22 cellular contexts compared by ENCODE assay signal in genomic region chr4:161303551-161303950, GRCh38.
DNase-seq lines count a peak whose midpoint lies in the region; ATAC-seq and TF ChIP-seq lines count a peak whose summit lies in the region.
"Had no signal": no experiment of that assay in that cellular context is flagged by ENCODE, and none has a peak within 500 bp of the region (broad histone marks: within the 10 kb centered on the region; RNA-seq: fewer than 3 reads in every experiment).

No MANE protein-coding gene starts in this region.

- peaks cover 15% of the 10 kb centered on the region for H3K4me1 ChIP-seq in OCI-LY3 (ENCODE audit: low read length)
- H3K4me1 ChIP-seq: BE2C, BLaER1 had no signal

- H3K79me2 ChIP-seq in OCI-LY3 (ENCODE audit: low read length) = no peaks in the 10 kb centered on the region

- TF ChIP-seq CTCF in OCI-LY3 (IDR thresholded peaks at IDR 0.05; ENCODE audit: low read depth, low read length) = no peak

- H3K4me3 Mint-ChIP-seq in activated CD4-positive, alpha-beta T cell treated with anti-CD3 and anti-CD28 coated beads, Interleukin-2, amount 10 ng/mL, durations not matched to agents 7 days and 5 days = no peak overlapping the region
- H3K4me3 Mint-ChIP-seq: CD14-positive monocyte; CD4-positive, alpha-beta memory T cell; CD4-positive, CD25-positive, alpha-beta regulatory T cell; CD8-positive, alpha-beta memory T cell had no signal

- no peaks in the 10 kb centered on the region for H3K36me3 Mint-ChIP-seq in activated CD4-positive, alpha-beta T cell treated with anti-CD3 and anti-CD28 coated beads, Interleukin-2, amount 10 ng/mL, durations not matched to agents 7 days and 5 days (ENCODE audit: low read depth)
- H3K36me3 Mint-ChIP-seq: CD14-positive monocyte; CD4-positive, alpha-beta memory T cell; CD4-positive, CD25-positive, alpha-beta regulatory T cell; CD8-positive, alpha-beta memory T cell had no signal

- peaks cover 11% of the 10 kb centered on the region for H3K9me3 Mint-ChIP-seq in activated CD4-positive, alpha-beta T cell treated with anti-CD3 and anti-CD28 coated beads, Interleukin-2, amount 10 ng/mL, durations not matched to agents 7 days and 5 days

- H3K36me3 ChIP-seq in OCI-LY3 (replicated peaks; ENCODE audit: low read depth, low read length) = peaks cover 5% of the 10 kb centered on the region
- H3K36me3 ChIP-seq: BE2C, BLaER1 had no signal

- peaks cover 15% of the 10 kb centered on the region; the same call in 1 of the 2 replicates for H3K9me3 ChIP-seq in OCI-LY3 (ENCODE audit: insufficient read depth, low read length)
- H3K9me3 ChIP-seq: BE2C, BLaER1 had no signal

- H3K27ac ChIP-seq in OCI-LY3 (ENCODE audit: low read length) = peak overlapping the region; percentile 45
- H3K27ac ChIP-seq: BLaER1 had no signal

- peak overlapping the region; percentile 69 for H3K4me2 ChIP-seq in OCI-LY3 (ENCODE audit: low read length)
- H3K4me2 ChIP-seq: BLaER1 had no signal

- H2AFZ ChIP-seq in OCI-LY3 (ENCODE audit: low read depth, low read length) = peak overlapping the region; percentile 73

- peak overlapping the region; percentile 35 for H3K4me3 ChIP-seq in OCI-LY3 (ENCODE audit: low read length)
- H3K4me3 ChIP-seq: BLaER1 had no signal

- no peak overlapping the region for H3K27ac Mint-ChIP-seq in activated CD4-positive, alpha-beta T cell treated with anti-CD3 and anti-CD28 coated beads, Interleukin-2, amount 10 ng/mL, durations not matched to agents 7 days and 5 days
- H3K27ac Mint-ChIP-seq: CD4-positive, alpha-beta memory T cell; CD4-positive, CD25-positive, alpha-beta regulatory T cell; CD8-positive, alpha-beta memory T cell had no signal

- no peaks in the 10 kb centered on the region for H3K27me3 Mint-ChIP-seq in activated CD4-positive, alpha-beta T cell treated with anti-CD3 and anti-CD28 coated beads, Interleukin-2, amount 10 ng/mL, durations not matched to agents 7 days and 5 days
- H3K27me3 Mint-ChIP-seq: CD4-positive, alpha-beta memory T cell; CD4-positive, CD25-positive, alpha-beta regulatory T cell; CD8-positive, alpha-beta memory T cell had no signal

- POLR2A ChIA-PET in activated CD4-positive, alpha-beta T cell treated with anti-CD3 and anti-CD28 coated beads, Interleukin-2, amount 10 ng/mL, durations not matched to agents 7 days and 5 days (lab: Charles Lee) = no interaction called here

- H3K27me3 ChIP-seq in OCI-LY3 (ENCODE audit: low read depth, low read length) = no peaks in the 10 kb centered on the region
- H3K27me3 ChIP-seq: BE2C, BLaER1 had no signal

- H4K20me1 ChIP-seq in OCI-LY3 (ENCODE audit: insufficient read depth, low read length) = no peaks in the 10 kb centered on the region
- H4K20me1 ChIP-seq: BLaER1 had no signal

- CTCF ChIA-PET in activated CD4-positive, alpha-beta T cell treated with anti-CD3 and anti-CD28 coated beads, Interleukin-2, amount 10 ng/mL, durations not matched to agents 7 days and 5 days (lab: Charles Lee) = no interaction called here

- H3K4me1 Mint-ChIP-seq in activated CD4-positive, alpha-beta T cell treated with anti-CD3 and anti-CD28 coated beads, Interleukin-2, amount 10 ng/mL, durations not matched to agents 7 days and 5 days = no peaks in the 10 kb centered on the region
- H3K4me1 Mint-ChIP-seq: CD14-positive monocyte; CD4-positive, alpha-beta memory T cell; CD4-positive, CD25-positive, alpha-beta regulatory T cell; CD8-positive, alpha-beta memory T cell had no signal

- no peak for DNase-seq in stimulated activated CD4-positive, alpha-beta T cell treated with anti-CD3 and anti-CD28 coated beads, Interleukin-2, amount 100 ng/mL, for 24 hours
- DNase-seq in activated CD4-positive, alpha-beta T cell treated with anti-CD3 and anti-CD28 coated beads, Interleukin-2, amount 10 ng/mL, durations not matched to agents 7 days and 5 days = no peak
- DNase-seq: 8988T; ACHN; BE2C; C1 segment of cervical spinal cord; CD4-positive, alpha-beta memory T cell; CD4-positive, CD25-positive, alpha-beta regulatory T cell; CD8-positive, alpha-beta memory T cell; COR-L47; DMS 273 treated with DMSO at 0.1 percent for 48 hours; DMS153; DMS53; DMS79; DND-41; EL; GDM1 had no signal

- peak; percentile 60 for ATAC-seq in GM18868 (IDR thresholded peaks at IDR 0.05; ENCODE audit: unreplicated experiment)
- no peak for ATAC-seq in HG03159 (IDR thresholded peaks at IDR 0.05; ENCODE audit: unreplicated experiment)

- peak overlapping the region; percentile 26; the same call in 1 of the 2 replicates for H3K9ac ChIP-seq in OCI-LY3 (ENCODE audit: low read length)
- H3K9ac ChIP-seq: BLaER1 had no signal
